Comparison of ENCODE assay signal across 8 cellular contexts in genomic region chr20:37178839-37179670, GRCh38. TPM values are rescaled to one million over a fixed set of nuclear protein-coding genes. Genes with fewer than 3 reads are reported as not detected.
A peak's percentile ranks its signal among the peaks of the same experiment; 100 is the strongest.
DNase-seq lines count a peak whose midpoint lies in the region; ATAC-seq, FAIRE-seq and TF ChIP-seq lines count a peak whose summit lies in the region.

Gene MROH8 (minus strand): TSS chr20:37179548.
Gene RPN2 (plus strand): TSS chr20:37179330. CDS start chr20:37179357, 27 bp downstream.

- TF ChIP-seq POLR2A in GM19099 (IDR thresholded peaks at IDR 0.05; ENCODE audit: extremely low read depth, insufficient read length, low read depth): peak; percentile 82

- H3K4me3 ChIP-seq in keratinocyte (ENCODE audit: control insufficient read depth in 2 of 3, extremely low read depth in 1 of 3, insufficient read depth in 2 of 3, low read depth in 1 of 3, low read length in 3 of 3): peak within 1 kb of the TSS; percentile 56 to 99 (median 62)

- DNase-seq in AML-193 (lab: John Stamatoyannopoulos, UW) (peak; percentile 89 to 90), NCI-H446 treated with DMSO at 0.1 percent for 48 hours (lab: John Stamatoyannopoulos, UW) (peak; percentile 98), cerebellar nuclear complex (lab: John Stamatoyannopoulos, UW) (peak; percentile 79 to 93), keratinocyte (ENCODE audit: low read depth, low spot score) (peak; percentile 73)
- DNase-seq in activated CD4-positive, CD25-positive, alpha-beta regulatory T cell treated with anti-CD3 and anti-CD28 coated beads, Interleukin-2, amount 50 U/mL, for 72 hours: peak; percentile 93
- DNase-seq in stimulated activated CD4-positive, alpha-beta T cell treated with anti-CD3 and anti-CD28 coated beads, Interleukin-12 subunit alpha, Interleukin-12 subunit beta, amount 100 ng/mL, for 48 hours (ENCODE audit: low read depth in 2 of 3, low spot score in 1 of 3): peak; percentile 92 to 95 (median 93)

- dilution Hi-C loops in keratinocyte (cut with MboI; ENCODE audit: extremely low pct_ligation_motif_present, low sequenced_read_pairs): no loop called here

- no peak for TF ChIP-seq CTCF in keratinocyte (optimal IDR thresholded peaks at IDR 0.05 in 1 of 3, IDR thresholded peaks at IDR 0.05 in 1 of 3, conservative IDR thresholded peaks at IDR 0.05 in 1 of 3; ENCODE audit: extremely low read depth in 1 of 3, insufficient read depth in 2 of 3, low read length in 3 of 3)

- peaks cover 46% of the 10 kb centered on the region for H3K79me2 ChIP-seq in keratinocyte (ENCODE audit: control insufficient read depth, insufficient read depth, low read length)

- FAIRE-seq in keratinocyte (lab: Jason Lieb, UNC): no peak

- peak within 1 kb of the TSS; percentile 97 for H2AFZ ChIP-seq in keratinocyte (ENCODE audit: control insufficient read depth, low read length)

- H4K20me1 ChIP-seq in keratinocyte (ENCODE audit: control insufficient read depth, extremely low read depth, insufficient read depth, low read length): peaks cover 11% of the 10 kb centered on the region

- H3K4me1 ChIP-seq in keratinocyte (ENCODE audit: control insufficient read depth, extremely low read depth, insufficient read depth, low read length): peaks cover 10% of the 10 kb centered on the region

- peaks cover under 1% of the 10 kb centered on the region for H3K9me1 ChIP-seq in keratinocyte (ENCODE audit: control insufficient read depth, extremely low read depth, insufficient read depth, low read length)

- no peaks in the 10 kb centered on the region for H3K27me3 ChIP-seq in keratinocyte (ENCODE audit: control insufficient read depth, extremely low read depth, insufficient read depth, low read length)

- peak within 1 kb of the TSS; percentile 91 for H3K27ac ChIP-seq in keratinocyte (ENCODE audit: control insufficient read depth, insufficient read depth, low read length)

- peak within 1 kb of the TSS; percentile 80 for H3K4me2 ChIP-seq in keratinocyte (ENCODE audit: control insufficient read depth, extremely low read depth, insufficient read depth, low read depth, low read length)

- H3K36me3 ChIP-seq in keratinocyte (ENCODE audit: control insufficient read depth in 2 of 2, extremely low read depth in 1 of 2, insufficient read depth in 2 of 2, low read length in 2 of 2): peaks cover 4 to 9% of the 10 kb centered on the region in 2 experiments

- H3K9ac ChIP-seq in keratinocyte (ENCODE audit: control insufficient read depth, extremely low read depth, insufficient read depth, low read length): peak within 1 kb of the TSS; percentile 94

- no peaks in the 10 kb centered on the region for H3K9me3 ChIP-seq in keratinocyte (ENCODE audit: control insufficient read depth, low read depth, low read length)

- ATAC-seq in HG03378 (IDR thresholded peaks at IDR 0.05; ENCODE audit: unreplicated experiment): peak; percentile 66

RNA-seq across cellular contexts. Expression of gene MROH8, which starts in this region (rescaled TPM):
- polyA plus RNA-seq in keratinocyte: 0.39 to 0.73 TPM (median 0.46 TPM) in 3 replicates
- polyA plus RNA-seq in keratinocyte (2011; ENCODE audit: low read depth): not detected
- polyA plus RNA-seq in keratinocyte (2011; cell fraction: cytosol; rRNA removed): 0.12 and 0.52 TPM in 2 replicates
- 0.24 and 0.97 TPM in 2 replicates for polyA plus RNA-seq in keratinocyte (2011; cell fraction: nucleus; rRNA removed)
- polyA plus RNA-seq in keratinocyte (2012; ENCODE audit: low replicate concordance): 0.19 and 0.20 TPM in 2 replicates
- polyA minus RNA-seq in keratinocyte: 0.26 to 1.0 TPM (median 0.30 TPM) in 3 replicates
- polyA minus RNA-seq in keratinocyte (2011; cell fraction: cytosol; rRNA and poly(A)+ RNA removed): not detected
- polyA minus RNA-seq in keratinocyte (2011; cell fraction: nucleus; rRNA and poly(A)+ RNA removed): 0.21 and 1.0 TPM in 2 replicates

RNA-seq across cellular contexts. Expression of gene RPN2, which starts in this region (rescaled TPM):
- 220 to 325 TPM (median 257 TPM) in 3 replicates for polyA plus RNA-seq in keratinocyte
- polyA plus RNA-seq in keratinocyte (2011; ENCODE audit: low read depth): 168 TPM
- polyA plus RNA-seq in keratinocyte (2011; cell fraction: cytosol; rRNA removed): 122 and 162 TPM in 2 replicates
- 306 and 307 TPM in 2 replicates for polyA plus RNA-seq in keratinocyte (2011; cell fraction: nucleus; rRNA removed)
- 106 and 153 TPM in 2 replicates for polyA plus RNA-seq in keratinocyte (2012; ENCODE audit: low replicate concordance)
- 173 to 338 TPM (median 256 TPM) in 3 replicates for polyA minus RNA-seq in keratinocyte
- 257 TPM for polyA minus RNA-seq in keratinocyte (2011; cell fraction: cytosol; rRNA and poly(A)+ RNA removed)
- 175 and 214 TPM in 2 replicates for polyA minus RNA-seq in keratinocyte (2011; cell fraction: nucleus; rRNA and poly(A)+ RNA removed)

Comparison
In these comparisons a context has a peak if more than half of its experiments do, and no peak if none do; other contexts are left out.
1. Peak in every context shown above with its lines: DNase-seq, ATAC-seq, H3K4me3 ChIP-seq and H3K27ac ChIP-seq.